ENCODE assay signal across 9 cellular contexts in genomic region chr4:93791570-93792195, GRCh38. TPM values are rescaled to one million over a fixed set of nuclear protein-coding genes. Genes with fewer than 3 reads are reported as not detected.
DNase-seq lines count a peak whose midpoint lies in the region; ATAC-seq, FAIRE-seq and TF ChIP-seq lines count a peak whose summit lies in the region.
"Had no signal": no experiment of that assay in that cellular context is flagged by ENCODE, and none has a peak within 500 bp of the region (broad histone marks: within the 10 kb centered on the region; RNA-seq: fewer than 3 reads in every experiment).

No MANE protein-coding gene starts in this region.

- ATAC-seq in HG02885 (IDR thresholded peaks at IDR 0.05; ENCODE audit: poor library complexity, unreplicated experiment) (peak; percentile 85), WTC11 (peak; percentile 86), gastroesophageal sphincter (peak; percentile 46)

- no peaks in the 10 kb centered on the region for H3K36me3 Mint-ChIP-seq in WTC11

- no peak for TF ChIP-seq EP300 in gastroesophageal sphincter (IDR thresholded peaks at IDR 0.05)

- H3K9me3 Mint-ChIP-seq in WTC11, result no peaks in the 10 kb centered on the region

- H3K4me1 ChIP-seq in gastroesophageal sphincter, result no peaks in the 10 kb centered on the region

- 0 to 6% methylated on average over 3 of the region's 3 CpGs for WGBS in gastroesophageal sphincter (ENCODE audit: low coverage in 1 of 2), 2 donors

- H3K27ac ChIP-seq in C4-2B (no peak overlapping the region), gastroesophageal sphincter (no peak overlapping the region)

- TF ChIP-seq CTCF in C4-2B (conservative IDR thresholded peaks at IDR 0.05) (peak; percentile 87), WTC11 (IDR thresholded peaks at IDR 0.05) (peak; percentile 75), gastroesophageal sphincter (IDR thresholded peaks at IDR 0.05) (peak; percentile 52 to 76 (median 64))

- DNase-seq in GM18507 (ENCODE audit: extremely low spot score, insufficient read length, low read depth) (peak; percentile 8), NCI-H1930 (lab: John Stamatoyannopoulos, UW) (peak; percentile 22 to 38), WTC11 (ENCODE audit: low spot score) (peak; percentile 68), posterior cingulate gyrus (peak in 6 of 10 donors; percentile 49 to 78 (median 66))
- no peak for DNase-seq in effector CD8-positive, alpha-beta T cell (lab: John Stamatoyannopoulos, UW)

- H3K4me1 Mint-ChIP-seq in WTC11, result peaks cover 6% of the 10 kb centered on the region

- peaks cover 12% of the 10 kb centered on the region for H3K27me3 ChIP-seq in gastroesophageal sphincter

- POLR2A ChIA-PET in WTC11 (lab: Charles Lee), result no interaction called here

- TF ChIP-seq POLR2A in gastroesophageal sphincter (IDR thresholded peaks at IDR 0.05), result no peak

- H3K4me3 Mint-ChIP-seq in WTC11, result no peak overlapping the region

- H3K9me3 ChIP-seq in gastroesophageal sphincter, result no peaks in the 10 kb centered on the region

- no peak overlapping the region for H3K27ac Mint-ChIP-seq in WTC11

- intact Hi-C loops in posterior cingulate gyrus (cut with DNase I), result loop anchor here (5.0 to 10.0 kb wide), 4 partner anchors 336 to 803 kb away; no protein-coding TSS in a partner anchor

- H3K36me3 ChIP-seq in gastroesophageal sphincter, result no peaks in the 10 kb centered on the region

- H3K27me3 Mint-ChIP-seq in WTC11 (ENCODE audit: low read depth), result no peaks in the 10 kb centered on the region; the same call in 1 of the 2 replicates

- peak; percentile 82 for FAIRE-seq in GM18507 (lab: Jason Lieb, UNC)

- no peak overlapping the region for H3K4me3 ChIP-seq in gastroesophageal sphincter

- CTCF ChIA-PET in WTC11 (lab: Charles Lee), result interaction anchor here (0.5 to 1.3 kb wide), 6 partner anchors 20 to 744 kb away, joined by 3 to 10 read pairs (median 3); no protein-coding TSS in a partner anchor

TF ChIP-seq in WTC11, 78 proteins besides CTCF, POLR2A, EP300 and RAD21 (continues in another document):
- no peak for TF ChIP-seq GTF2I (CRISPR knock-in tag; conservative IDR thresholded peaks at IDR 0.05)
- TF ChIP-seq NFATC4 (CRISPR knock-in tag; IDR thresholded peaks at IDR 0.05), result no peak
- TF ChIP-seq FOXP1 (CRISPR knock-in tag; IDR thresholded peaks at IDR 0.05; ENCODE audit: borderline replicate concordance), result no peak
- no peak for TF ChIP-seq USF1 (CRISPR knock-in tag; IDR thresholded peaks at IDR 0.05)
- no peak for TF ChIP-seq TCF7 (CRISPR knock-in tag; IDR thresholded peaks at IDR 0.05; ENCODE audit: low read depth)
- no peak for TF ChIP-seq FOXP4 (CRISPR knock-in tag; IDR thresholded peaks at IDR 0.05)
- TF ChIP-seq SOX15 (CRISPR knock-in tag; IDR thresholded peaks at IDR 0.05), result no peak
- TF ChIP-seq ESRRA (CRISPR knock-in tag; IDR thresholded peaks at IDR 0.05; ENCODE audit: borderline replicate concordance), result no peak
- no peak for TF ChIP-seq AFF4 (CRISPR knock-in tag; IDR thresholded peaks at IDR 0.05; ENCODE audit: borderline replicate concordance)
- no peak for TF ChIP-seq GRHL2 (CRISPR knock-in tag; IDR thresholded peaks at IDR 0.05; ENCODE audit: insufficient replicate concordance, severe bottlenecking)
- no peak for TF ChIP-seq SMAD4 (CRISPR knock-in tag; IDR thresholded peaks at IDR 0.05)
- TF ChIP-seq E2F4 (CRISPR knock-in tag; IDR thresholded peaks at IDR 0.05; ENCODE audit: borderline replicate concordance, low read depth), result no peak
- TF ChIP-seq NFYB (CRISPR knock-in tag; conservative IDR thresholded peaks at IDR 0.05; ENCODE audit: low read depth), result no peak
- TF ChIP-seq OVOL2 (CRISPR knock-in tag; IDR thresholded peaks at IDR 0.05; ENCODE audit: borderline replicate concordance), result no peak
- no peak for TF ChIP-seq CREM (CRISPR knock-in tag; IDR thresholded peaks at IDR 0.05)
- no peak for TF ChIP-seq KAT7 (CRISPR knock-in tag; IDR thresholded peaks at IDR 0.05; ENCODE audit: borderline replicate concordance)
- no peak for TF ChIP-seq ELF4 (CRISPR knock-in tag; IDR thresholded peaks at IDR 0.05; ENCODE audit: low read depth)
- no peak for TF ChIP-seq ZNF532 (CRISPR knock-in tag; IDR thresholded peaks at IDR 0.05; ENCODE audit: borderline replicate concordance)

RNA-seq across cellular contexts. Expression of gene ATOH1, which starts 36.9 kb away (rescaled TPM):
- total RNA-seq in WTC11 (2021) (0.60 to 0.62 TPM (median 0.61 TPM) in 3 replicates), gastroesophageal sphincter (not detected)
- total RNA-seq: T-helper 2 cell treated with Interferon-gamma antibody and Interleukin-4, amounts not matched to agents 100 ng/mL and 5 ng/mL, for 36 hours had no signal
